ENCODE assay signal across 1 cellular context in genomic region chr20:46062151-46062550, GRCh38.
TF ChIP-seq lines count a peak whose summit lies in the region.

No MANE protein-coding gene starts in this region.

TF ChIP-seq in HepG2, 621 proteins besides CTCF, POLR2A, EP300 and RAD21:
- TF ChIP-seq POLR2G (IDR thresholded peaks at IDR 0.05; ENCODE audit: low read depth, low read length) (peak; percentile 33; the same call in 1 of the 2 replicates), HDAC6 (IDR thresholded peaks at IDR 0.05; ENCODE audit: low read depth, low read length) (no peak)
- TF ChIP-seq, protein P1, sequence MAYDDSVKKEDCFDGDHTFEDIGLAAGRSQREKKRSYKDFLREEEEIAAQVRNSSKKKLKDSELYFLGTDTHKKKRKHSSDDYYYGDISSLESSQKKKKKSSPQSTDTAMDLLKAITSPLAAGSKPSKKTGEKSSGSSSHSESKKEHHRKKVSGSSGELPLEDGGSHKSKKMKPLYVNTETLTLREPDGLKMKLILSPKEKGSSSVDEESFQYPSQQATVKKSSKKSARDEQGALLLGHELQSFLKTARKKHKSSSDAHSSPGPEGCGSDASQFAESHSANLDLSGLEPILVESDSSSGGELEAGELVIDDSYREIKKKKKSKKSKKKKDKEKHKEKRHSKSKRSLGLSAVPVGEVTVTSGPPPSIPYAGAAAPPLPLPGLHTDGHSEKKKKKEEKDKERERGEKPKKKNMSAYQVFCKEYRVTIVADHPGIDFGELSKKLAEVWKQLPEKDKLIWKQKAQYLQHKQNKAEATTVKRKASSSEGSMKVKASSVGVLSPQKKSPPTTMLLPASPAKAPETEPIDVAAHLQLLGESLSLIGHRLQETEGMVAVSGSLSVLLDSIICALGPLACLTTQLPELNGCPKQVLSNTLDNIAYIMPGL (CRISPR knock-in tag; IDR thresholded peaks at IDR 0.05; ENCODE audit: borderline replicate concordance in 1 of 2, low read depth in 1 of 2): no peak
